Comparison of ENCODE assay signal across 9 cellular contexts in the genomic region with DNA sequence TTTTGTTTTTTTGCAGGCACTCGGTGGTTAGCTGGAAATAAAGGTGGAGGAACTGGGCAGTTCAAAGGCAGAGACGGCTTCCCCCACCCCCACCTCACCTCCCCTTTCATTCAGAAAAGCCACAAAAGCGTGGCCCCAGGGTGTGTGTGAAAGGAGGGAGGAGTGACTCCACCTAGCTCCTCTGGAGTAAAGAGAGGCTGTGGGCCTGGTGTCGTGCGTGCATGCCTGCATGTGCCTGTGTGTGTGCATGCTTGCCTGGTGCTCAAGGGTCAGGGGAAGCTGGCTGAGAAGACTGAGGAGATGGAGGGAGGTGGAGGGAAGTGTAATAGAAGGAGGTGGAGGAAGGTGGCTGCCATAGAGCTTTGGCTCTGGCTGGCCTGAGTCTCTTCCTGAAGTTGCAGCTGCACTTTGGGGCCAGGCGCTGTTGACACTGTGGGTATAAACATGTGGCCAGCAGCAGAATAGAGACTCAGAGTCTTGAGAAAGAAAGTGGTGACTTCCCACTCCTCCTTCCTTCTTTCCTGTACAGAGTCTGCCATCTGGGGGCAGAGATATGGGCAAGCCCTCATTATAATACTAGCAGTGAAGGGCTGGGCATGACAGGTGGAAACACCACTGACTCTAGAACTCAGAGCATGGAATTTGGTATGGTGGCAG. TPM values are rescaled to one million over a fixed set of nuclear protein-coding genes. Genes with fewer than 3 reads are reported as not detected.
A peak's percentile ranks its signal among the peaks of the same experiment; 100 is the strongest.
DNase-seq lines count a peak whose midpoint lies in the region; ATAC-seq and TF ChIP-seq lines count a peak whose summit lies in the region.
"Had no signal": no experiment of that assay in that cellular context is flagged by ENCODE, and none has a peak within 500 bp of the region (broad histone marks: within the 10 kb centered on the region; RNA-seq: fewer than 3 reads in every experiment).

No MANE protein-coding gene starts in this region.

- H3K27ac Mint-ChIP-seq in Calu3 (ENCODE audit: unreplicated experiment): peak overlapping the region; percentile 82
- peak overlapping the region; percentile 85 for H3K27ac Mint-ChIP-seq in activated T-helper 1 cell treated with anti-CD3 and anti-CD28 coated beads, Interleukin-12 subunit alpha, Interleukin-12 subunit beta, Interleukin-2, Interleukin-4 antibody, amounts not matched to agents 30 ng/mL and 10 ng/mL and 1 ng/mL, durations not matched to agents 14 hours and 24 hours and 36 hours
- no peak overlapping the region for H3K27ac Mint-ChIP-seq in glutamatergic neuron (ENCODE audit: unreplicated experiment)

- ATAC-seq in GM18909 (IDR thresholded peaks at IDR 0.05; ENCODE audit: poor library complexity, unreplicated experiment): peak; percentile 79
- peak; percentile 73 for ATAC-seq in HG03064 (IDR thresholded peaks at IDR 0.05; ENCODE audit: low read depth, unreplicated experiment)
- ATAC-seq in mucosa of descending colon: peak; percentile 80

- no peaks in the 10 kb centered on the region for H3K27me3 Mint-ChIP-seq in Calu3 (ENCODE audit: unreplicated experiment)
- H3K27me3 Mint-ChIP-seq in activated T-helper 1 cell treated with anti-CD3 and anti-CD28 coated beads, Interleukin-12 subunit alpha, Interleukin-12 subunit beta, Interleukin-2, Interleukin-4 antibody, amounts not matched to agents 30 ng/mL and 10 ng/mL and 1 ng/mL, durations not matched to agents 14 hours and 24 hours and 36 hours (ENCODE audit: insufficient read depth): peaks cover 5% of the 10 kb centered on the region
- H3K27me3 Mint-ChIP-seq in glutamatergic neuron (ENCODE audit: unreplicated experiment): peaks cover 2% of the 10 kb centered on the region

- no TSS peak for BruUV-seq in Calu3 (replicated peaks; lab: Mats Ljungman, UMichigan)

- TF ChIP-seq CTCF in Calu3 (IDR thresholded peaks at IDR 0.05; ENCODE audit: unreplicated experiment) (no peak), mucosa of descending colon (IDR thresholded peaks at IDR 0.05) (peak; percentile 7), glutamatergic neuron (IDR thresholded peaks at IDR 0.05; ENCODE audit: partially characterized antibody, unreplicated experiment) (no peak)

- DNase-seq in Calu3 (peak; percentile 40), NCI-H2227 treated with DMSO at 0.1 percent for 48 hours (lab: John Stamatoyannopoulos, UW) (peak; percentile 33), mucosa of descending colon (peak; percentile 63 to 71 (median 70)), glutamatergic neuron (no peak)
- peak; percentile 24 for DNase-seq in activated T-helper 1 cell treated with anti-CD3 and anti-CD28 coated beads, Interleukin-12 subunit alpha, Interleukin-12 subunit beta, Interleukin-2, Interleukin-4 antibody, amounts not matched to agents 30 ng/mL and 10 ng/mL and 1 ng/mL, durations not matched to agents 14 hours and 24 hours and 36 hours (ENCODE audit: low spot score)
- no peak for DNase-seq in activated effector memory CD4-positive, alpha-beta T cell treated with Interleukin-2 at 50 U/mL for 16 hours

- H3K9me3 Mint-ChIP-seq in Calu3 (ENCODE audit: low read depth, unreplicated experiment): no peaks in the 10 kb centered on the region
- H3K9me3 Mint-ChIP-seq in activated T-helper 1 cell treated with anti-CD3 and anti-CD28 coated beads, Interleukin-12 subunit alpha, Interleukin-12 subunit beta, Interleukin-2, Interleukin-4 antibody, amounts not matched to agents 30 ng/mL and 10 ng/mL and 1 ng/mL, durations not matched to agents 14 hours and 24 hours and 36 hours: no peaks in the 10 kb centered on the region
- H3K9me3 Mint-ChIP-seq in glutamatergic neuron (ENCODE audit: unreplicated experiment): peaks cover 3% of the 10 kb centered on the region

- H3K4me3 ChIP-seq in mucosa of descending colon: no peak overlapping the region
- H3K4me3 ChIP-seq: lung had no signal

- H3K9me3 ChIP-seq in mucosa of descending colon: no peaks in the 10 kb centered on the region

- H3K4me3 Mint-ChIP-seq in Calu3 (ENCODE audit: low read depth, unreplicated experiment): peak overlapping the region; percentile 64
- H3K4me3 Mint-ChIP-seq in activated T-helper 1 cell treated with anti-CD3 and anti-CD28 coated beads, Interleukin-12 subunit alpha, Interleukin-12 subunit beta, Interleukin-2, Interleukin-4 antibody, amounts not matched to agents 30 ng/mL and 10 ng/mL and 1 ng/mL, durations not matched to agents 14 hours and 24 hours and 36 hours: peak overlapping the region; percentile 66
- H3K4me3 Mint-ChIP-seq in glutamatergic neuron (ENCODE audit: unreplicated experiment): no peak overlapping the region

- CTCF ChIA-PET in Calu3 (lab: Charles Lee): interaction anchor here (0.5 to 2.6 kb wide), 7 partner anchors 12 to 290 kb away, joined by 3 to 9 read pairs (median 7); a partner anchor contains a TSS

- no peaks in the 10 kb centered on the region for H3K36me3 ChIP-seq in mucosa of descending colon (ENCODE audit: low read depth)

- H3K4me1 ChIP-seq in mucosa of descending colon (ENCODE audit: low read depth): peaks cover 13% of the 10 kb centered on the region

- H3K36me3 Mint-ChIP-seq in Calu3 (ENCODE audit: insufficient read depth, unreplicated experiment) (peaks cover 9% of the 10 kb centered on the region), glutamatergic neuron (ENCODE audit: unreplicated experiment) (no peaks in the 10 kb centered on the region)
- H3K36me3 Mint-ChIP-seq in activated T-helper 1 cell treated with anti-CD3 and anti-CD28 coated beads, Interleukin-12 subunit alpha, Interleukin-12 subunit beta, Interleukin-2, Interleukin-4 antibody, amounts not matched to agents 30 ng/mL and 10 ng/mL and 1 ng/mL, durations not matched to agents 14 hours and 24 hours and 36 hours (ENCODE audit: low read depth): no peaks in the 10 kb centered on the region

- intact Hi-C loops in Calu3 (cut with micrococcal nuclease; ENCODE audit: unreplicated experiment): loop anchor here (1.0 to 5.0 kb wide), 3 partner anchors 36 to 112 kb away; a partner anchor contains a TSS
- intact Hi-C loops in activated T-helper 1 cell treated with anti-CD3 and anti-CD28 coated beads, Interleukin-12 subunit alpha, Interleukin-12 subunit beta, Interleukin-2, Interleukin-4 antibody, amounts not matched to agents 30 ng/mL and 10 ng/mL and 1 ng/mL, durations not matched to agents 14 hours and 24 hours and 36 hours (cut with micrococcal nuclease): loop anchor here (1.0 to 2.0 kb wide), 3 partner anchors 37 to 112 kb away; a partner anchor contains a TSS
- intact Hi-C loops in mucosa of descending colon (cut with DNase I, micrococcal nuclease): no loop called here

- H3K4me1 Mint-ChIP-seq in Calu3 (ENCODE audit: low read depth, unreplicated experiment) (peaks cover 17% of the 10 kb centered on the region), glutamatergic neuron (ENCODE audit: low read depth, unreplicated experiment) (peaks cover 6% of the 10 kb centered on the region)
- peaks cover 21% of the 10 kb centered on the region for H3K4me1 Mint-ChIP-seq in activated T-helper 1 cell treated with anti-CD3 and anti-CD28 coated beads, Interleukin-12 subunit alpha, Interleukin-12 subunit beta, Interleukin-2, Interleukin-4 antibody, amounts not matched to agents 30 ng/mL and 10 ng/mL and 1 ng/mL, durations not matched to agents 14 hours and 24 hours and 36 hours (ENCODE audit: low read depth)

RNA-seq across cellular contexts. Expression of a gene that starts 36.9 kb away (rescaled TPM):
- total RNA-seq in Calu3 (2022) (121 and 127 TPM in 2 replicates), mucosa of descending colon (10 to 100 TPM; 46.8 to 79.2 (median 71.9) TPM), glutamatergic neuron (ENCODE audit: unreplicated experiment) (149 TPM)
- total RNA-seq in activated T-helper 1 cell treated with anti-CD3 and anti-CD28 coated beads, Interleukin-12 subunit alpha, Interleukin-12 subunit beta, Interleukin-2, Interleukin-4 antibody, amounts not matched to agents 30 ng/mL and 10 ng/mL and 1 ng/mL, durations not matched to agents 14 hours and 24 hours and 36 hours: 270 and 276 TPM in 2 replicates

Comparison
In these comparisons a context has a peak if more than half of its experiments do, and no peak if none do; other contexts are left out.
1. DNase-seq: peak in Calu3 (single experiment), NCI-H2227 treated with DMSO at 0.1 percent for 48 hours (single experiment), activated T-helper 1 cell treated with anti-CD3 and anti-CD28 coated beads, Interleukin-12 subunit alpha, Interleukin-12 subunit beta, Interleukin-2, Interleukin-4 antibody, amounts not matched to agents 30 ng/mL and 10 ng/mL and 1 ng/mL, durations not matched to agents 14 hours and 24 hours and 36 hours (single experiment) and mucosa of descending colon (3 of 3); none in glutamatergic neuron (single experiment) and activated effector memory CD4-positive, alpha-beta T cell treated with Interleukin-2 at 50 U/mL for 16 hours (single experiment).
2. intact Hi-C loops: an anchor here in Calu3 (1.0 to 5.0 kb wide) and activated T-helper 1 cell treated with anti-CD3 and anti-CD28 coated beads, Interleukin-12 subunit alpha, Interleukin-12 subunit beta, Interleukin-2, Interleukin-4 antibody, amounts not matched to agents 30 ng/mL and 10 ng/mL and 1 ng/mL, durations not matched to agents 14 hours and 24 hours and 36 hours (1.0 to 2.0 kb wide); none called in mucosa of descending colon.
3. Peak in every context shown above with its lines, with median percentiles within 50 percentile points of each other: ATAC-seq.